ENCODE assay signal across 7 cellular contexts in genomic region chr19:1102407-1103106, GRCh38. TPM values are rescaled to one million over a fixed set of nuclear protein-coding genes. Genes with fewer than 3 reads are reported as not detected.
DNase-seq lines count a peak whose midpoint lies in the region; ATAC-seq and TF ChIP-seq lines count a peak whose summit lies in the region.

No MANE protein-coding gene starts in this region.

- 45% methylated on average over 16 of the region's 16 CpGs for WGBS in suprapubic skin

- H3K36me3 ChIP-seq in GM23338 (ENCODE audit: insufficient read depth) (0 out of 2 replicates have a peak, but pooled peaks cover 3% of the 10 kb centered on the region), mucosa of descending colon (ENCODE audit: low read depth) (no peaks in the 10 kb centered on the region), suprapubic skin (peaks cover 18% of the 10 kb centered on the region)

- H3K36me3 Mint-ChIP-seq in GM23338 (ENCODE audit: low read depth): peaks cover 12% of the 10 kb centered on the region

- peaks cover 25% of the 10 kb centered on the region for H3F3A ChIP-seq in GM23338 (replicated peaks; ENCODE audit: low read depth)

- no peak for DNase-seq in GM23338 (ENCODE audit: low spot score)
- DNase-seq in SW 1271 (lab: John Stamatoyannopoulos, UW): peak; percentile 88 to 95
- DNase-seq in caudate nucleus (lab: John Stamatoyannopoulos, UW): no peak
- DNase-seq in mucosa of descending colon: peak in 1 of 3 donors; percentile 53
- DNase-seq in suprapubic skin (ENCODE audit: low spot score in 2 of 2): no peak
- DNase-seq in amygdala (lab: John Stamatoyannopoulos, UW): no peak

- H3K27ac ChIP-seq in GM23338 (ENCODE audit: low read depth) (peak overlapping the region; percentile 89), caudate nucleus (ENCODE audit: low read depth, low read length) (peak overlapping the region; percentile 96), suprapubic skin (peak overlapping the region; percentile 100)

- TF ChIP-seq EP300 in suprapubic skin (IDR thresholded peaks at IDR 0.05): no peak

- H3K4me3 ChIP-seq in GM23338 (no peak overlapping the region), mucosa of descending colon (no peak overlapping the region), suprapubic skin (peak overlapping the region; percentile 4)

- 0 out of 2 replicates have a peak overlapping the region, but pooled peaks have one; percentile 27 for H3K4me2 ChIP-seq in GM23338

- no peaks in the 10 kb centered on the region; the same call in 1 of the 2 replicates for H4K20me1 ChIP-seq in GM23338 (replicated peaks; ENCODE audit: insufficient read depth)

- H3K9me3 ChIP-seq in mucosa of descending colon (no peaks in the 10 kb centered on the region), suprapubic skin (no peaks in the 10 kb centered on the region)

- H3K27me3 ChIP-seq in GM23338 (ENCODE audit: insufficient read depth) (no peaks in the 10 kb centered on the region), suprapubic skin (no peaks in the 10 kb centered on the region)

- no peak overlapping the region for H3K27ac Mint-ChIP-seq in GM23338

- peaks cover 23% of the 10 kb centered on the region; the same call in 2 of the 3 replicates for H3K4me1 Mint-ChIP-seq in GM23338

- no peak for TF ChIP-seq POLR2A in suprapubic skin (IDR thresholded peaks at IDR 0.05)

- H3K4me1 ChIP-seq in GM23338 (ENCODE audit: insufficient read depth) (peaks cover 11% of the 10 kb centered on the region), mucosa of descending colon (ENCODE audit: low read depth) (peaks cover 34% of the 10 kb centered on the region), suprapubic skin (peaks cover 85% of the 10 kb centered on the region)

- H3K27me3 Mint-ChIP-seq in GM23338 (ENCODE audit: insufficient read depth, low read depth, poor library complexity): peaks cover 21% of the 10 kb centered on the region

- H3K79me2 ChIP-seq in GM23338 (replicated peaks; ENCODE audit: insufficient read depth): no peaks in the 10 kb centered on the region

- H3K4me3 Mint-ChIP-seq in GM23338: no peak overlapping the region; the same call in 2 of the 3 replicates

- ATAC-seq in GM23338: no peak
- peak; percentile 4 for ATAC-seq in mucosa of descending colon
- ATAC-seq in GM21529 (IDR thresholded peaks at IDR 0.05; ENCODE audit: unreplicated experiment): no peak

- H3K9me3 Mint-ChIP-seq in GM23338: no peaks in the 10 kb centered on the region

- no peak overlapping the region for H2AFZ ChIP-seq in GM23338

- intact Hi-C loops in mucosa of descending colon (cut with DNase I, micrococcal nuclease): no loop called here

- TF ChIP-seq CTCF in GM23338 (conservative IDR thresholded peaks at IDR 0.05; ENCODE audit: low read depth in 2 of 2) (no peak), mucosa of descending colon (IDR thresholded peaks at IDR 0.05) (no peak), suprapubic skin (IDR thresholded peaks at IDR 0.05) (no peak)

- H3K9me2 ChIP-seq in GM23338 (ENCODE audit: insufficient read depth): no peaks in the 10 kb centered on the region

TF ChIP-seq in GM23338, 12 proteins besides CTCF, POLR2A, EP300 and RAD21 (continues in another document):
- TF ChIP-seq ZNF331 (CRISPR knock-in tag; IDR thresholded peaks at IDR 0.05; ENCODE audit: low read depth) (no peak), NANOG (IDR thresholded peaks at IDR 0.05; ENCODE audit: borderline replicate concordance) (no peak), CREB1 (CRISPR knock-in tag; IDR thresholded peaks at IDR 0.05; ENCODE audit: low read depth) (no peak), STAT1 (IDR thresholded peaks at IDR 0.05; ENCODE audit: unreplicated experiment) (no peak), ZNF462 (CRISPR knock-in tag; IDR thresholded peaks at IDR 0.05) (no peak)

RNA-seq across cellular contexts. Expression of gene GPX4, which starts 1.2 kb away (rescaled TPM):
- total RNA-seq in GM23338 (2014; rRNA removed; shearing (Covaris generic)): 284 and 351 TPM in 2 replicates
- polyA plus RNA-seq in GM23338 (2016; fragmentation: Nextera tagmentation; extraction: Ambion mirVana): 543 and 573 TPM in 2 replicates
- total RNA-seq in mucosa of descending colon (100 to 1,000 TPM; 126 to 187 (median 144) TPM), suprapubic skin (100 to 1,000 TPM; 267 to 359 (median 344) TPM)

RNA-seq across cellular contexts. Expression of gene POLR2E, which starts 7.4 kb away (rescaled TPM):
- 257 and 303 TPM in 2 replicates for total RNA-seq in GM23338 (2014; rRNA removed; shearing (Covaris generic))
- 254 and 286 TPM in 2 replicates for polyA plus RNA-seq in GM23338 (2016; fragmentation: Nextera tagmentation; extraction: Ambion mirVana)
- 100 to 1,000 TPM; 108 to 138 (median 133) TPM for total RNA-seq in mucosa of descending colon
- 100 to 1,000 TPM in 3 of 4 donors, 10 to 100 TPM in 1; 84.1 to 142 (median 111) TPM for total RNA-seq in suprapubic skin

RNA-seq across cellular contexts. Expression of gene ARHGAP45, which starts 35.6 kb away (rescaled TPM):
- 56.0 and 71.8 TPM in 2 replicates for total RNA-seq in GM23338 (2014; rRNA removed; shearing (Covaris generic))
- 24.7 and 28.3 TPM in 2 replicates for polyA plus RNA-seq in GM23338 (2016; fragmentation: Nextera tagmentation; extraction: Ambion mirVana)
- total RNA-seq in mucosa of descending colon (10 to 100 TPM; 33.9 to 64.3 (median 58.8) TPM), suprapubic skin (10 to 100 TPM; 11.5 to 13.4 (median 12.6) TPM)

Comparison
In these comparisons a context has a peak if more than half of its experiments do, and no peak if none do; other contexts are left out.
1. DNase-seq: peak in SW 1271 (2 of 2); none in GM23338 (single experiment), caudate nucleus (0 of 61), suprapubic skin (0 of 2) and amygdala (0 of 56).
2. Peak in every context shown above with its lines, with median percentiles within 50 percentile points of each other: H3K27ac ChIP-seq.